In the genomic region with DNA sequence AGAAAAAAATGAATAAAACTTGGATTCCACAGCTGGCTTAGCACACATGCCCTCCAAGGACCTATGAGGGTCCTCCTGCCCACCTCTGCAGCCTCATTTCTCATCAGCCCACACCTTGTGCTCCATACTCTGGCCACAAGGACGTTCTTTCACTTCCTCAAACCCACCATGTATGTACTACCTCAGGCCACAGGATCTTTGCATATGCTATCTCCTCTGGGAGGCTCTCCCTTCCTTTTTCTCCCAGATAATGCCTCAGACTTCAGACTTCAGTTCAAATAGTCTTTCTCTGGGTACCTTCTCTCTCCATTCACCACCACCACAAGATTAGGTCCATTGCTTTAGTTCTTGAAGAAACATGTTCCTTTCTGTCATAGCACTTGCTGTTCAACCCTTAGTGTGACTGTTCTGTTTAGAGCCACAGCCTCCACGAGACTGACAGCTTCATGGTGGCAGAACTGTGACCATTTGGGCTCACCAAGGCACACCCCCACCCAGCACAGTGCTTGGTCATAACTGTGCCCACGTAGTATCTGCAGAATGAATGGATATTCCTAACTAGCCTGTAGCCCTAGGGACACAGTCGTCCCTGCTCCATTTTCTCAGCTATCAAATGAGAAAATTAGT, we compare ENCODE assay signal across 18 cellular contexts.
DNase-seq lines count a peak whose midpoint lies in the region; ATAC-seq, FAIRE-seq and TF ChIP-seq lines count a peak whose summit lies in the region.
"Had no signal": no experiment of that assay in that cellular context is flagged by ENCODE, and none has a peak within 500 bp of the region (broad histone marks: within the 10 kb centered on the region; RNA-seq: fewer than 3 reads in every experiment).

No MANE protein-coding gene starts in this region.

- SMC1A ChIA-PET in GM12878 (lab: Charles Lee; ENCODE audit: uncharacterized antibody, unreplicated experiment) = no interaction called here

- H3K4me1 ChIP-seq in GM12878 (ENCODE audit: control insufficient read depth, insufficient read depth, low read length) = peaks cover 6% of the 10 kb centered on the region
- no peaks in the 10 kb centered on the region for H3K4me1 ChIP-seq in psoas muscle

- H3K27ac ChIP-seq in GM12878 (ENCODE audit: control insufficient read depth, insufficient read depth) (no peak overlapping the region), psoas muscle (no peak overlapping the region)

- H3K4me3 ChIP-seq in GM12878 = no peak overlapping the region
- H3K4me3 ChIP-seq in psoas muscle = no peak overlapping the region

- no peak overlapping the region for H3K9ac ChIP-seq in GM12878 (ENCODE audit: control insufficient read depth, insufficient read depth, low read length)

- H3K27me3 ChIP-seq in GM12878 (replicated peaks in 1 of 2; ENCODE audit: control insufficient read depth in 2 of 2, insufficient read depth in 2 of 2, low read length in 1 of 2) (no peaks in the 10 kb centered on the region; a peak in 2 of 4 replicates), psoas muscle (ENCODE audit: insufficient read depth in 3 of 3, low read length in 2 of 3) (no peaks in the 10 kb centered on the region)

- H2AFZ ChIP-seq in GM12878 (ENCODE audit: control insufficient read depth, low read depth, low read length) = no peak overlapping the region

- H3K4me1 Mint-ChIP-seq in type B pancreatic cell (ENCODE audit: unreplicated experiment) = peaks cover 32% of the 10 kb centered on the region

- intact Hi-C loops in GM12878 (cut with micrococcal nuclease; ENCODE audit: unreplicated experiment) (no loop called here), psoas muscle (cut with DNase I) (no loop called here)

- RAD21 ChIA-PET in GM12878 (lab: Charles Lee; ENCODE audit: unreplicated experiment) = no interaction called here

- POLR2A ChIA-PET in GM12878 (lab: Charles Lee) = no interaction called here

- TF ChIP-seq RAD21 in GM12878 (IDR thresholded peaks at IDR 0.05; ENCODE audit: insufficient read depth, low read depth, low read length) = no peak

- no TSS peak for BruUV-seq in GM12878 (replicated peaks; lab: Mats Ljungman, UMichigan)

- H3K36me3 ChIP-seq in GM12878 (ENCODE audit: control insufficient read depth in 2 of 2, insufficient read depth in 2 of 2, low read length in 1 of 2) (no peaks in the 10 kb centered on the region), psoas muscle (ENCODE audit: insufficient read depth in 1 of 2, low read depth in 1 of 2) (no peaks in the 10 kb centered on the region)

- in situ Hi-C loops in GM12878 (cut with MboI) = no loop called here

- H3K9me3 Mint-ChIP-seq in type B pancreatic cell = no peaks in the 10 kb centered on the region

- H3K79me2 ChIP-seq in GM12878 (ENCODE audit: control insufficient read depth, insufficient read depth, low read length) = no peaks in the 10 kb centered on the region

- peak; percentile 10 for DNase-seq in activated effector memory CD4-positive, alpha-beta T cell treated with anti-CD3 and anti-CD28 coated beads, Interleukin-2, amount 50 U/mL, for 16 hours
- no peak for DNase-seq in activated effector memory CD4-positive, alpha-beta T cell treated with Interleukin-2 at 50 U/mL for 16 hours
- DNase-seq in GM12878 (ENCODE audit: low read depth, low spot score) (no peak), type B pancreatic cell (ENCODE audit: extremely low spot score, unreplicated experiment) (no peak), omental fat pad (ENCODE audit: low spot score) (no peak), psoas muscle (no peak)
- DNase-seq: DMS 273 treated with DMSO at 0.1 percent for 48 hours, GF-D8, HCEC 1CT, IMR-90, NCI-H1436 treated with DMSO at 0.1 percent for 48 hours, NCI-H2081, NCI-H510A treated with DMSO at 0.1 percent for 48 hours, NCI-H82 had no signal

- H3K36me3 Mint-ChIP-seq in type B pancreatic cell = no peaks in the 10 kb centered on the region

- TF ChIP-seq EP300 in GM12878 (IDR thresholded peaks at IDR 0.05; ENCODE audit: borderline replicate concordance in 1 of 2, control insufficient read depth in 1 of 2, low read depth in 2 of 2, low read length in 2 of 2) = no peak

- H4K20me1 ChIP-seq in GM12878 (ENCODE audit: control insufficient read depth, insufficient read depth) = no peaks in the 10 kb centered on the region

- H3K9me3 ChIP-seq in GM12878 (replicated peaks; ENCODE audit: control insufficient read depth, insufficient read depth, low read length) = no peaks in the 10 kb centered on the region
- no peaks in the 10 kb centered on the region for H3K9me3 ChIP-seq in psoas muscle

- CTCF ChIA-PET in GM12878 (lab: Yijun Ruan, JAX) = no interaction called here

- H3K4me3 Mint-ChIP-seq in type B pancreatic cell = no peak overlapping the region

- WGBS in GM12878 (ENCODE audit: insufficient coverage, insufficient replicate concordance, low lambda C conversion rate, missing lambda C conversion rate) = 1% methylated on average over 4 of the region's 4 CpGs
- WGBS in psoas muscle, 3 donors = 57 to 66% (median 60%) methylated on average over 4 of the region's 4 CpGs

- peaks cover 7% of the 10 kb centered on the region for H3K27me3 Mint-ChIP-seq in type B pancreatic cell

- ATAC-seq in HG03342 (IDR thresholded peaks at IDR 0.05; ENCODE audit: unreplicated experiment) (peak; percentile 69), GM12878 (peak; percentile 88), omental fat pad (ENCODE audit: low FRiP score) (no peak), psoas muscle (no peak), HG02840 (IDR thresholded peaks at IDR 0.05; ENCODE audit: low FRiP score, unreplicated experiment) (no peak)
- ATAC-seq: Panc1, Right ventricle myocardium inferior had no signal

- no peak overlapping the region for H3K27ac Mint-ChIP-seq in type B pancreatic cell

- TF ChIP-seq POLR2A in GM12878 (IDR thresholded peaks at IDR 0.05; ENCODE audit: low read depth, low read length) = no peak

- no peak for TF ChIP-seq CTCF in GM12878 (IDR thresholded peaks at IDR 0.05 in 2 of 3, conservative IDR thresholded peaks at IDR 0.05 in 1 of 3; ENCODE audit: control insufficient read depth in 2 of 3, extremely low read depth in 1 of 3, insufficient read depth in 1 of 3, low read depth in 3 of 3, low read length in 3 of 3)
- TF ChIP-seq CTCF in type B pancreatic cell (conservative IDR thresholded peaks at IDR 0.05) = peak; percentile 14
- no peak for TF ChIP-seq CTCF in omental fat pad (IDR thresholded peaks at IDR 0.05)
- no peak for TF ChIP-seq CTCF in psoas muscle (IDR thresholded peaks at IDR 0.05)

- peak; percentile 64 for FAIRE-seq in GM12878 (lab: Jason Lieb, UNC)

- H3K4me2 ChIP-seq in GM12878 (ENCODE audit: control insufficient read depth, insufficient read depth) = peak overlapping the region; percentile 21; the same call in 1 of the 2 replicates

TF ChIP-seq in GM12878, 131 proteins besides CTCF, POLR2A, EP300 and RAD21:
- TF ChIP-seq PKNOX1 (IDR thresholded peaks at IDR 0.05) (0 out of 2 replicates have a peak, but pooled peaks have one; percentile 20), SPI1 (IDR thresholded peaks at IDR 0.05; ENCODE audit: borderline replicate concordance, insufficient read depth, low read depth, low read length) (peak; percentile 89; the same call in 1 of the 2 replicates), EED (IDR thresholded peaks at IDR 0.05; ENCODE audit: low read depth) (no peak), ESRRA (IDR thresholded peaks at IDR 0.05; ENCODE audit: low read length) (no peak), IKZF2 (IDR thresholded peaks at IDR 0.05) (peak; percentile 28 to 46; a peak in 2 of 4 replicates), SIX5 (IDR thresholded peaks at IDR 0.05; ENCODE audit: low read depth, low read length, severe bottlenecking) (no peak), MTA2 (IDR thresholded peaks at IDR 0.05; ENCODE audit: low read depth) (0 out of 2 replicates have a peak, but pooled peaks have one; percentile 14), MEF2B (IDR thresholded peaks at IDR 0.05; ENCODE audit: partially characterized antibody, poor library complexity, severe bottlenecking) (no peak), DPF2 (IDR thresholded peaks at IDR 0.05) (0 out of 2 replicates have a peak, but pooled peaks have one; percentile 26), POU2F2 (IDR thresholded peaks at IDR 0.05; ENCODE audit: borderline replicate concordance, low read depth, low read length) (peak; percentile 60; the same call in 1 of the 3 replicates), IKZF1 (conservative IDR thresholded peaks at IDR 0.05) (peak; percentile 46; the same call in 1 of the 2 replicates)
- TF ChIP-seq, protein P1, sequence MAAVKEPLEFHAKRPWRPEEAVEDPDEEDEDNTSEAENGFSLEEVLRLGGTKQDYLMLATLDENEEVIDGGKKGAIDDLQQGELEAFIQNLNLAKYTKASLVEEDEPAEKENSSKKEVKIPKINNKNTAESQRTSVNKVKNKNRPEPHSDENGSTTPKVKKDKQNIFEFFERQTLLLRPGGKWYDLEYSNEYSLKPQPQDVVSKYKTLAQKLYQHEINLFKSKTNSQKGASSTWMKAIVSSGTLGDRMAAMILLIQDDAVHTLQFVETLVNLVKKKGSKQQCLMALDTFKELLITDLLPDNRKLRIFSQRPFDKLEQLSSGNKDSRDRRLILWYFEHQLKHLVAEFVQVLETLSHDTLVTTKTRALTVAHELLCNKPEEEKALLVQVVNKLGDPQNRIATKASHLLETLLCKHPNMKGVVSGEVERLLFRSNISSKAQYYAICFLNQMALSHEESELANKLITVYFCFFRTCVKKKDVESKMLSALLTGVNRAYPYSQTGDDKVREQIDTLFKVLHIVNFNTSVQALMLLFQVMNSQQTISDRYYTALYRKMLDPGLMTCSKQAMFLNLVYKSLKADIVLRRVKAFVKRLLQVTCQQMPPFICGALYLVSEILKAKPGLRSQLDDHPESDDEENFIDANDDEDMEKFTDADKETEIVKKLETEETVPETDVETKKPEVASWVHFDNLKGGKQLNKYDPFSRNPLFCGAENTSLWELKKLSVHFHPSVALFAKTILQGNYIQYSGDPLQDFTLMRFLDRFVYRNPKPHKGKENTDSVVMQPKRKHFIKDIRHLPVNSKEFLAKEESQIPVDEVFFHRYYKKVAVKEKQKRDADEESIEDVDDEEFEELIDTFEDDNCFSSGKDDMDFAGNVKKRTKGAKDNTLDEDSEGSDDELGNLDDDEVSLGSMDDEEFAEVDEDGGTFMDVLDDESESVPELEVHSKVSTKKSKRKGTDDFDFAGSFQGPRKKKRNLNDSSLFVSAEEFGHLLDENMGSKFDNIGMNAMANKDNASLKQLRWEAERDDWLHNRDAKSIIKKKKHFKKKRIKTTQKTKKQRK (IDR thresholded peaks at IDR 0.05; ENCODE audit: low read depth, low read length) = no peak

Comparison
In these comparisons a context has a peak if more than half of its experiments do, and no peak if none do; other contexts are left out.
1. ATAC-seq: peak in HG03342 (single experiment) and GM12878 (single experiment); none in omental fat pad (single experiment), psoas muscle (0 of 4) and HG02840 (single experiment).